ENCODE assay signal across 29 cellular contexts in the genomic region with DNA sequence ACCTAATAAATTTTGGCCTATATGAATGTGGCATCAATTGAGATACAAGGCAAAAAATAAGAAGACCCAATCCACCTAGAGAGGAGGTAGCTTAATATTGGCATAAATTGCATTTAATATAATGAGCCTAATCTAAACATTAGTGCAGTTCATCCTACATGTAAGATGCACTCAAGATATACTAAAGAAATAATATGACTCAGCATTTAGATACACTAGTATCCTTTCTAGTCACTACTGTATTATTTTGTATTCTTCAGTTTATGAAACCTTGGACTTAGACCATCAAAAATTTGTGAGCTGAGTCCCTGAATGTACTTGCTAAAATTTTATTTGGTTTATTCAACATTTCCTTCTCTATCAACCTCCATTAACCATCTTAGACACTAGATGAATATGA.
"Had no signal": no experiment of that assay in that cellular context is flagged by ENCODE, and none has a peak within 500 bp of the region (broad histone marks: within the 10 kb centered on the region; RNA-seq: fewer than 3 reads in every experiment).

No MANE protein-coding gene starts in this region.

- H3K4me3 ChIP-seq: stomach, suprapubic skin, testis, thoracic aorta, thyroid gland, tibial artery, tibial nerve, transverse colon, upper lobe of left lung, upper lobe of right lung, uterus, vagina had no signal

- H3K27me3 ChIP-seq: stomach, suprapubic skin, testis, thyroid gland, tibial artery, tibial nerve, transverse colon, upper lobe of left lung, upper lobe of right lung, uterus, vagina had no signal

- DNase-seq: stimulated activated CD4-positive, alpha-beta T cell treated with anti-CD3 and anti-CD28 coated beads, Interleukin-2, amount 100 ng/mL, for 48 hours; stimulated activated CD4-positive, alpha-beta T cell treated with anti-CD3 and anti-CD28 coated beads, Interleukin-4, amount 100 ng/mL, for 1 hour; stimulated activated CD4-positive, alpha-beta T cell treated with anti-CD3 and anti-CD28 coated beads, Interleukin-4, amount 100 ng/mL, for 24 hours; stimulated activated CD4-positive, alpha-beta T cell treated with anti-CD3 and anti-CD28 coated beads, Interleukin-4, amount 100 ng/mL, for 4 hours; stimulated activated CD8-positive, alpha-beta memory T cell treated with anti-CD3 and anti-CD28 coated beads, Interleukin-4, amount 100 ng/mL, for 48 hours; stimulated activated naive B cell treated with anti-CD40 and anti-IgM and Interleukin-4, amounts not matched to agents 10 μg/mL and 1 μg/mL and 100 μg/mL, for 72 hours; stimulated activated naive CD4-positive, alpha-beta T cell; stimulated activated naive CD4-positive, alpha-beta T cell treated with Interleukin-2 at 50 U/mL for 16 hours; stimulated activated naive CD8-positive, alpha-beta T cell treated with anti-CD3 and anti-CD28 coated beads, Interleukin-15, amount 100 ng/mL, for 72 hours; stimulated activated naive CD8-positive, alpha-beta T cell treated with anti-CD3 and anti-CD28 coated beads, Interleukin-15, Interleukin-2, amounts not matched to agents 100 U/mL and 50 U/mL, for 24 hours; stomach; substantia nigra; testis; thyroid gland; tibial artery; transverse colon; trophoblast cell; upper lobe of left lung; upper lobe of right lung; uterus had no signal

- H3K4me3 Mint-ChIP-seq: stimulated activated effector memory CD8-positive, alpha-beta T cell treated with anti-CD3 and anti-CD28 coated beads, Interleukin-12 subunit alpha, Interleukin-12 subunit beta, amount 100 ng/mL, for 72 hours; stimulated activated memory B cell treated with anti-CD40 and anti-IgM and Interleukin-4, amounts not matched to agents 10 μg/mL and 1 μg/mL and 100 μg/mL, for 72 hours; stimulated activated naive B cell treated with anti-CD40 and anti-IgM and Interleukin-4, amounts not matched to agents 10 μg/mL and 1 μg/mL and 100 μg/mL, for 72 hours; stimulated activated naive CD8-positive, alpha-beta T cell treated with anti-CD3 and anti-CD28 coated beads, Interleukin-15, amount 100 ng/mL, for 72 hours; stimulated activated naive CD8-positive, alpha-beta T cell treated with anti-CD3 and anti-CD28 coated beads, Interleukin-15, Interleukin-2, amounts not matched to agents 100 ng/mL and 50 ng/mL, for 24 hours; type B pancreatic cell had no signal

- H3K27ac ChIP-seq: stomach, suprapubic skin, testis, thoracic aorta, thyroid gland, tibial artery, tibial nerve, transverse colon, upper lobe of left lung, upper lobe of right lung, uterus, vagina had no signal

- H3K36me3 Mint-ChIP-seq: stimulated activated effector memory CD8-positive, alpha-beta T cell treated with anti-CD3 and anti-CD28 coated beads, Interleukin-12 subunit alpha, Interleukin-12 subunit beta, amount 100 ng/mL, for 72 hours; stimulated activated memory B cell treated with anti-CD40 and anti-IgM and Interleukin-4, amounts not matched to agents 10 μg/mL and 1 μg/mL and 100 μg/mL, for 72 hours; stimulated activated naive B cell treated with anti-CD40 and anti-IgM and Interleukin-4, amounts not matched to agents 10 μg/mL and 1 μg/mL and 100 μg/mL, for 72 hours; type B pancreatic cell had no signal

- H3K36me3 ChIP-seq: stomach, suprapubic skin, thoracic aorta, thyroid gland, tibial artery, tibial nerve, transverse colon, upper lobe of left lung, upper lobe of right lung, uterus, vagina had no signal

- H3K4me1 Mint-ChIP-seq: stimulated activated effector memory CD8-positive, alpha-beta T cell treated with anti-CD3 and anti-CD28 coated beads, Interleukin-12 subunit alpha, Interleukin-12 subunit beta, amount 100 ng/mL, for 72 hours; stimulated activated memory B cell treated with anti-CD40 and anti-IgM and Interleukin-4, amounts not matched to agents 10 μg/mL and 1 μg/mL and 100 μg/mL, for 72 hours; stimulated activated naive B cell treated with anti-CD40 and anti-IgM and Interleukin-4, amounts not matched to agents 10 μg/mL and 1 μg/mL and 100 μg/mL, for 72 hours; stimulated activated naive CD8-positive, alpha-beta T cell treated with anti-CD3 and anti-CD28 coated beads, Interleukin-15, amount 100 ng/mL, for 72 hours had no signal

- H3K9me3 Mint-ChIP-seq: stimulated activated effector memory CD8-positive, alpha-beta T cell treated with anti-CD3 and anti-CD28 coated beads, Interleukin-12 subunit alpha, Interleukin-12 subunit beta, amount 100 ng/mL, for 72 hours; stimulated activated memory B cell treated with anti-CD40 and anti-IgM and Interleukin-4, amounts not matched to agents 10 μg/mL and 1 μg/mL and 100 μg/mL, for 72 hours; stimulated activated naive B cell treated with anti-CD40 and anti-IgM and Interleukin-4, amounts not matched to agents 10 μg/mL and 1 μg/mL and 100 μg/mL, for 72 hours; stimulated activated naive CD8-positive, alpha-beta T cell treated with anti-CD3 and anti-CD28 coated beads, Interleukin-15, amount 100 ng/mL, for 72 hours; stimulated activated naive CD8-positive, alpha-beta T cell treated with anti-CD3 and anti-CD28 coated beads, Interleukin-15, Interleukin-2, amounts not matched to agents 100 ng/mL and 50 ng/mL, for 24 hours; type B pancreatic cell had no signal

- H3K4me1 ChIP-seq: stomach, suprapubic skin, testis, thyroid gland, tibial nerve, transverse colon, upper lobe of left lung, upper lobe of right lung, uterus, vagina had no signal

- FAIRE-seq: urothelium cell line had no signal

- H3K27ac Mint-ChIP-seq: stimulated activated effector memory CD8-positive, alpha-beta T cell treated with anti-CD3 and anti-CD28 coated beads, Interleukin-12 subunit alpha, Interleukin-12 subunit beta, amount 100 ng/mL, for 72 hours; stimulated activated memory B cell treated with anti-CD40 and anti-IgM and Interleukin-4, amounts not matched to agents 10 μg/mL and 1 μg/mL and 100 μg/mL, for 72 hours; stimulated activated naive B cell treated with anti-CD40 and anti-IgM and Interleukin-4, amounts not matched to agents 10 μg/mL and 1 μg/mL and 100 μg/mL, for 72 hours; stimulated activated naive CD8-positive, alpha-beta T cell treated with anti-CD3 and anti-CD28 coated beads, Interleukin-15, amount 100 ng/mL, for 72 hours; stimulated activated naive CD8-positive, alpha-beta T cell treated with anti-CD3 and anti-CD28 coated beads, Interleukin-15, Interleukin-2, amounts not matched to agents 100 ng/mL and 50 ng/mL, for 24 hours; type B pancreatic cell had no signal

- H3K27me3 Mint-ChIP-seq: stimulated activated memory B cell treated with anti-CD40 and anti-IgM and Interleukin-4, amounts not matched to agents 10 μg/mL and 1 μg/mL and 100 μg/mL, for 72 hours; stimulated activated naive B cell treated with anti-CD40 and anti-IgM and Interleukin-4, amounts not matched to agents 10 μg/mL and 1 μg/mL and 100 μg/mL, for 72 hours; stimulated activated naive CD8-positive, alpha-beta T cell treated with anti-CD3 and anti-CD28 coated beads, Interleukin-15, amount 100 ng/mL, for 72 hours; stimulated activated naive CD8-positive, alpha-beta T cell treated with anti-CD3 and anti-CD28 coated beads, Interleukin-15, Interleukin-2, amounts not matched to agents 100 ng/mL and 50 ng/mL, for 24 hours; type B pancreatic cell had no signal

- H3K9me3 ChIP-seq: stomach, suprapubic skin, testis, thoracic aorta, thyroid gland, tibial artery, tibial nerve, transverse colon, upper lobe of left lung, upper lobe of right lung, uterus, vagina had no signal

- ATAC-seq: stimulated activated effector memory CD8-positive, alpha-beta T cell treated with anti-CD3 and anti-CD28 coated beads, Interleukin-12 subunit alpha, Interleukin-12 subunit beta, amount 100 ng/mL, for 72 hours; stimulated activated memory B cell treated with anti-CD40 and anti-IgM and Interleukin-4, amounts not matched to agents 10 μg/mL and 1 μg/mL and 100 μg/mL, for 72 hours; stimulated activated naive B cell treated with anti-CD40 and anti-IgM and Interleukin-4, amounts not matched to agents 10 μg/mL and 1 μg/mL and 100 μg/mL, for 72 hours; stimulated activated naive CD8-positive, alpha-beta T cell treated with anti-CD3 and anti-CD28 coated beads, Interleukin-15, amount 100 ng/mL, for 72 hours; stimulated activated naive CD8-positive, alpha-beta T cell treated with anti-CD3 and anti-CD28 coated beads, Interleukin-15, Interleukin-2, amounts not matched to agents 100 U/mL and 50 U/mL, for 24 hours; upper lobe of right lung had no signal
